19 cellular contexts compared by ENCODE assay signal in genomic region chr14:98871796-98872195, GRCh38.
DNase-seq lines count a peak whose midpoint lies in the region; ATAC-seq, FAIRE-seq and TF ChIP-seq lines count a peak whose summit lies in the region.
"Had no signal": no experiment of that assay in that cellular context is flagged by ENCODE, and none has a peak within 500 bp of the region (broad histone marks: within the 10 kb centered on the region; RNA-seq: fewer than 3 reads in every experiment).

No MANE protein-coding gene starts in this region.

- H3K4me1 ChIP-seq in colonic mucosa: no peaks in the 10 kb centered on the region

- H3K27ac ChIP-seq in colonic mucosa: no peak overlapping the region

- no peaks in the 10 kb centered on the region for H3K27me3 ChIP-seq in colonic mucosa

- H3K4me3 ChIP-seq in astrocyte of the spinal cord (ENCODE audit: low read depth, low read length): no peak overlapping the region
- H3K4me3 ChIP-seq in colonic mucosa: no peak overlapping the region
- H3K4me3 ChIP-seq: K562 had no signal

- TF ChIP-seq CTCF in astrocyte of the spinal cord (IDR thresholded peaks at IDR 0.05; ENCODE audit: low read depth, low read length): no peak
- TF ChIP-seq CTCF in colonic mucosa (IDR thresholded peaks at IDR 0.05): no peak

- no peak for ATAC-seq in HG03139 (IDR thresholded peaks at IDR 0.05; ENCODE audit: unreplicated experiment)
- ATAC-seq: K562, SK-N-SH treated with all-trans-retinoic acid at 6 μM for 48 hours had no signal

- intact Hi-C loops in colonic mucosa (cut with DNase I): no loop called here

- H3K36me3 ChIP-seq in colonic mucosa: no peaks in the 10 kb centered on the region

- H3K9ac ChIP-seq in colonic mucosa (ENCODE audit: low read depth in 2 of 2, low read length in 2 of 2): no peak overlapping the region

- in situ Hi-C loops in astrocyte of the spinal cord (cut with HindIII; ENCODE audit: low sequenced_read_pairs): no loop called here

- no peak for FAIRE-seq in GM19239 (lab: Jason Lieb, UNC)
- FAIRE-seq: K562 had no signal

- no peaks in the 10 kb centered on the region for H3K9me3 ChIP-seq in colonic mucosa

- DNase-seq in M059J (ENCODE audit: low read depth) (peak; percentile 44), astrocyte of the spinal cord (ENCODE audit: low read depth, low spot score) (peak; percentile 3), islet precursor cell (peak; percentile 7), GM19239 (ENCODE audit: insufficient read length, low spot score) (no peak), NCI-H2029 (lab: John Stamatoyannopoulos, UW) (no peak), colonic mucosa (no peak)
- DNase-seq: ACHN, DND-41, GOT3, NCI-H1105 treated with DMSO at 0.1 percent for 48 hours, NCI-H1694 treated with DMSO at 0.1 percent for 48 hours, NCI-H2107, NCI-H510A, NCI-H748 treated with DMSO at 0.1 percent for 48 hours, OCI-M1, SHP77 treated with DMSO at 0.1 percent for 48 hours had no signal

Comparison
In these comparisons a context has a peak if more than half of its experiments do, and no peak if none do; other contexts are left out.
1. DNase-seq: peak in M059J (single experiment), astrocyte of the spinal cord (single experiment) and islet precursor cell (single experiment); none in GM19239 (single experiment), NCI-H2029 (single experiment) and colonic mucosa (single experiment).